In the genomic region with DNA sequence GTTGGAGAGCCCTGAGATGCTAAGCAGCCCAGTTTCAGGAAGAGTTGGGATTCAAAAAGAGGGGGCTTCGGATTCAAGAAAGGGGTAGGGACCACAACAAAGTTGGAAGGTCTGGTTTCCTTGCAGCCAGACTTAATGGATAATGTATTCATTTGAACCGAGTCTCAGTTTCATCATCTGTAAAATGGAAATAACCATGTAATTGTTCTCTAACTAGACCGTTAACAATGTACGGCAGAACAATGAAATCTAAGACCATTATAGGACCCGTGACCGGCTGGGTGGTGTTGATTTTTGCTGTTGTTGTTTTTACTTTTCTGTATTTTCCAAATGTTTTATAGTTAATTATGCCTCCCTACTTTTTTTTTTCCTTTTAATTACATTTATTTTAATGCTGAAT, we compare ENCODE assay signal across 20 cellular contexts. TPM values are rescaled to one million over a fixed set of nuclear protein-coding genes. Genes with fewer than 3 reads are reported as not detected.
DNase-seq lines count a peak whose midpoint lies in the region; ATAC-seq, FAIRE-seq and TF ChIP-seq lines count a peak whose summit lies in the region.
"Had no signal": no experiment of that assay in that cellular context is flagged by ENCODE, and none has a peak within 500 bp of the region (broad histone marks: within the 10 kb centered on the region; RNA-seq: fewer than 3 reads in every experiment).

No MANE protein-coding gene starts in this region.

- H3K4me3 ChIP-seq in Caco-2 (ENCODE audit: low read depth, low read length) (no peak overlapping the region), K562 (no peak overlapping the region), neural progenitor cell (no peak overlapping the region), psoas muscle (no peak overlapping the region)

- TF ChIP-seq RAD21 in K562 (CRISPR knock-in tag; conservative IDR thresholded peaks at IDR 0.05 in 1 of 2, IDR thresholded peaks at IDR 0.05 in 1 of 2) = no peak

- peaks cover 28% of the 10 kb centered on the region for H3K4me1 Mint-ChIP-seq in activated CD4-positive, alpha-beta T cell treated with anti-CD3 and anti-CD28 coated beads, Interleukin-2, amount 10 ng/mL, durations not matched to agents 7 days and 5 days
- peaks cover 29% of the 10 kb centered on the region for H3K4me1 Mint-ChIP-seq in Caco-2 (ENCODE audit: low read depth, unreplicated experiment)
- no peaks in the 10 kb centered on the region for H3K4me1 Mint-ChIP-seq in neural progenitor cell

- WGBS in K562 (ENCODE audit: insufficient coverage, low coverage, missing lambda C conversion rate) = 92% methylated on average over 6 of the region's 6 CpGs
- 65 to 69% (median 68%) methylated on average over 6 of the region's 6 CpGs for WGBS in psoas muscle, 3 donors

- POLR2A ChIA-PET in activated CD4-positive, alpha-beta T cell treated with anti-CD3 and anti-CD28 coated beads, Interleukin-2, amount 10 ng/mL, durations not matched to agents 7 days and 5 days (lab: Charles Lee) = no interaction called here
- POLR2A ChIA-PET in Caco-2 (lab: Charles Lee) (no interaction called here), K562 (lab: Yijun Ruan, JAX) (interaction anchor here (5.7 kb wide), 1 partner anchor 18 kb away, joined by 86 read pairs; the partner anchor contains the start of gene RAB6A)

- in situ Hi-C loops in K562 (cut with MboI) = no loop called here

- peaks cover 31% of the 10 kb centered on the region for H3K4me1 ChIP-seq in Caco-2
- peaks cover 16 to 36% of the 10 kb centered on the region in 2 experiments for H3K4me1 ChIP-seq in K562 (replicated peaks in 1 of 2; ENCODE audit: control insufficient read depth in 2 of 2, insufficient read depth in 2 of 2, low read length in 2 of 2)
- no peaks in the 10 kb centered on the region for H3K4me1 ChIP-seq in neural progenitor cell
- H3K4me1 ChIP-seq in psoas muscle = peaks cover 5% of the 10 kb centered on the region

- no peaks in the 10 kb centered on the region for H3K9me3 ChIP-seq in Caco-2
- H3K9me3 ChIP-seq in K562 (replicated peaks; ENCODE audit: control insufficient read depth, insufficient read depth, low read depth, low read length) = no peaks in the 10 kb centered on the region; the same call in 1 of the 2 replicates
- H3K9me3 ChIP-seq in neural progenitor cell (ENCODE audit: low read depth) = no peaks in the 10 kb centered on the region
- no peaks in the 10 kb centered on the region for H3K9me3 ChIP-seq in psoas muscle

- no peak for ATAC-seq in K562
- ATAC-seq in HG02798 (IDR thresholded peaks at IDR 0.05; ENCODE audit: poor library complexity, unreplicated experiment) = no peak
- no peak for ATAC-seq in psoas muscle
- ATAC-seq in GM19463 (IDR thresholded peaks at IDR 0.05; ENCODE audit: unreplicated experiment) = no peak
- ATAC-seq: PC-3 had no signal

- no peak overlapping the region for H3K4me3 Mint-ChIP-seq in activated CD4-positive, alpha-beta T cell treated with anti-CD3 and anti-CD28 coated beads, Interleukin-2, amount 10 ng/mL, durations not matched to agents 7 days and 5 days
- H3K4me3 Mint-ChIP-seq in Caco-2 (ENCODE audit: unreplicated experiment) (no peak overlapping the region), neural progenitor cell (peak overlapping the region; percentile 10)
- H3K4me3 Mint-ChIP-seq: HFFc6 had no signal

- intact Hi-C loops in Caco-2 (cut with micrococcal nuclease; ENCODE audit: unreplicated experiment) (no loop called here), K562 (cut with micrococcal nuclease) (loop anchor here (10.0 kb wide), 1 partner anchor 153 kb away; no protein-coding TSS in a partner anchor), psoas muscle (cut with DNase I) (no loop called here)

- H3F3A ChIP-seq in neural progenitor cell (ENCODE audit: low read depth) = peaks cover 27% of the 10 kb centered on the region

- peak overlapping the region; percentile 62 for H3K27ac Mint-ChIP-seq in activated CD4-positive, alpha-beta T cell treated with anti-CD3 and anti-CD28 coated beads, Interleukin-2, amount 10 ng/mL, durations not matched to agents 7 days and 5 days
- H3K27ac Mint-ChIP-seq in Caco-2 (ENCODE audit: unreplicated experiment) (peak overlapping the region; percentile 10), neural progenitor cell (peak overlapping the region; percentile 8)
- H3K27ac Mint-ChIP-seq: B cell had no signal

- H4K20me1 ChIP-seq in K562 (replicated peaks; ENCODE audit: control insufficient read depth, insufficient read depth, low read length) (no peaks in the 10 kb centered on the region), neural progenitor cell (ENCODE audit: low read depth) (no peaks in the 10 kb centered on the region)

- H3K27ac ChIP-seq in K562 (ENCODE audit: extremely low read depth, low read depth, low read length) = peak overlapping the region; percentile 97; the same call in 1 of the 3 replicates
- H3K27ac ChIP-seq in neural progenitor cell = no peak overlapping the region
- no peak overlapping the region for H3K27ac ChIP-seq in psoas muscle

- no peak for TF ChIP-seq POLR2A in K562 (conservative IDR thresholded peaks at IDR 0.05)

- no peak for TF ChIP-seq EP300 in K562 (IDR thresholded peaks at IDR 0.05; ENCODE audit: low read length)

- H3K9me3 Mint-ChIP-seq in activated CD4-positive, alpha-beta T cell treated with anti-CD3 and anti-CD28 coated beads, Interleukin-2, amount 10 ng/mL, durations not matched to agents 7 days and 5 days = no peaks in the 10 kb centered on the region
- H3K9me3 Mint-ChIP-seq in Caco-2 (ENCODE audit: unreplicated experiment) (no peaks in the 10 kb centered on the region), neural progenitor cell (no peaks in the 10 kb centered on the region)
- H3K9me3 Mint-ChIP-seq: HFFc6, IgD-negative memory B cell had no signal

- H3K4me2 ChIP-seq in K562 (ENCODE audit: insufficient read depth, low read length) (no peak overlapping the region), neural progenitor cell (no peak overlapping the region)

- DNase-seq in activated CD4-positive, alpha-beta T cell treated with anti-CD3 and anti-CD28 coated beads, Interleukin-2, amount 10 ng/mL, durations not matched to agents 7 days and 5 days = no peak
- DNase-seq in activated CD4-positive, alpha-beta T cell treated with anti-CD3 and anti-CD28 coated beads for 4 hours = no peak
- DNase-seq in Caco-2 (no peak), K562 (ENCODE audit: extremely low read depth in 1 of 4, low spot score in 3 of 4) (no peak), neural progenitor cell (ENCODE audit: low spot score) (no peak), psoas muscle (no peak)
- DNase-seq: H7, HFFc6, Kasumi-1, NCI-H1092 treated with DMSO at 0.1 percent for 48 hours, NCI-H146, NCI-H2029 treated with DMSO at 0.1 percent for 48 hours, NCI-H2171, NCI-H526, PC-3 had no signal

- CTCF ChIA-PET in activated CD4-positive, alpha-beta T cell treated with anti-CD3 and anti-CD28 coated beads, Interleukin-2, amount 10 ng/mL, durations not matched to agents 7 days and 5 days (lab: Charles Lee) = interaction anchor here (0.6 to 5.9 kb wide), 2 partner anchors 17 to 677 kb away, joined by 3 to 70 read pairs; partner anchors contain the start of gene RAB6A
- CTCF ChIA-PET in Caco-2 (lab: Charles Lee) = no interaction called here
- CTCF ChIA-PET in K562 (lab: Yijun Ruan, JAX; ENCODE audit: low intra/inter-chr PET ratio) = no interaction called here

- H3K27me3 Mint-ChIP-seq in activated CD4-positive, alpha-beta T cell treated with anti-CD3 and anti-CD28 coated beads, Interleukin-2, amount 10 ng/mL, durations not matched to agents 7 days and 5 days = no peaks in the 10 kb centered on the region
- H3K27me3 Mint-ChIP-seq in Caco-2 (ENCODE audit: insufficient read depth, unreplicated experiment) = no peaks in the 10 kb centered on the region
- H3K27me3 Mint-ChIP-seq in neural progenitor cell (ENCODE audit: insufficient read depth, low read depth) = peaks cover 6% of the 10 kb centered on the region
- H3K27me3 Mint-ChIP-seq: IgD-negative memory B cell had no signal

- H3K36me3 ChIP-seq in Caco-2 (ENCODE audit: control insufficient read depth, insufficient read depth, low read length) = no peaks in the 10 kb centered on the region
- H3K36me3 ChIP-seq in K562 (ENCODE audit: control insufficient read depth, insufficient read depth, low read length) = no peaks in the 10 kb centered on the region
- H3K36me3 ChIP-seq in neural progenitor cell = no peaks in the 10 kb centered on the region
- no peaks in the 10 kb centered on the region for H3K36me3 ChIP-seq in psoas muscle (ENCODE audit: insufficient read depth in 1 of 2, low read depth in 1 of 2)

- H3K36me3 Mint-ChIP-seq in activated CD4-positive, alpha-beta T cell treated with anti-CD3 and anti-CD28 coated beads, Interleukin-2, amount 10 ng/mL, durations not matched to agents 7 days and 5 days (ENCODE audit: low read depth) = no peaks in the 10 kb centered on the region
- H3K36me3 Mint-ChIP-seq in Caco-2 (ENCODE audit: insufficient read depth, unreplicated experiment) (peaks cover 24% of the 10 kb centered on the region), neural progenitor cell (no peaks in the 10 kb centered on the region)
- H3K36me3 Mint-ChIP-seq: IgD-negative memory B cell had no signal

- H3K79me2 ChIP-seq in K562 (ENCODE audit: control insufficient read depth, insufficient read depth, low read length) (no peaks in the 10 kb centered on the region), neural progenitor cell (ENCODE audit: low read depth) (no peaks in the 10 kb centered on the region)

- H3K27me3 ChIP-seq in Caco-2 (replicated peaks; ENCODE audit: control insufficient read depth, insufficient read depth, low read length) (no peaks in the 10 kb centered on the region), K562 (ENCODE audit: control insufficient read depth in 2 of 2, insufficient read depth in 2 of 2, low read length in 2 of 2) (no peaks in the 10 kb centered on the region), neural progenitor cell (no peaks in the 10 kb centered on the region), psoas muscle (ENCODE audit: insufficient read depth in 3 of 3, low read length in 2 of 3) (no peaks in the 10 kb centered on the region)

- no TSS peak for BruUV-seq in Caco-2 (replicated peaks; lab: Mats Ljungman, UMichigan)
- no TSS peak for BruUV-seq in K562 (replicated peaks; lab: Mats Ljungman, UMichigan)

- no peaks in the 10 kb centered on the region for H3K9me1 ChIP-seq in K562 (ENCODE audit: control insufficient read depth, insufficient read depth, low read length)

- FAIRE-seq in K562 (lab: Jason Lieb, UNC) = no peak
- FAIRE-seq: HTR-8/SVneo had no signal

- H2AFZ ChIP-seq in K562 (ENCODE audit: low read depth, low read length) = peak overlapping the region; percentile 71
- no peak overlapping the region for H2AFZ ChIP-seq in neural progenitor cell (replicated peaks)

- H3K9ac ChIP-seq in K562 (ENCODE audit: insufficient read depth in 1 of 2, low read depth in 2 of 2, low read length in 2 of 2) = no peak overlapping the region; a peak in 1 of 4 replicates
- H3K9ac ChIP-seq in neural progenitor cell = no peak overlapping the region

- TF ChIP-seq CTCF in Caco-2 (IDR thresholded peaks at IDR 0.05; ENCODE audit: insufficient read depth in 1 of 2, low read depth in 1 of 2, low read length in 1 of 2, severe bottlenecking in 1 of 2, unreplicated experiment in 1 of 2) (no peak), K562 (IDR thresholded peaks at IDR 0.05 in 2 of 3, conservative IDR thresholded peaks at IDR 0.05 in 1 of 3; ENCODE audit: insufficient read depth in 2 of 3, low read depth in 1 of 3, low read length in 3 of 3) (no peak), neural progenitor cell (IDR thresholded peaks at IDR 0.05) (no peak), psoas muscle (IDR thresholded peaks at IDR 0.05) (no peak)

RNA-seq across cellular contexts. Expression of gene MRPL48, which starts 6.4 kb away (rescaled TPM):
- total RNA-seq in activated CD4-positive, alpha-beta T cell treated with anti-CD3 and anti-CD28 coated beads, Interleukin-2, amount 10 ng/mL, durations not matched to agents 7 days and 5 days = 10 to 100 TPM; 50.5 to 50.9 TPM
- total RNA-seq in Caco-2 (2022) = 111 and 113 TPM in 2 replicates
- total RNA-seq in K562 (2011; cell fraction: chromatin; rRNA removed; ENCODE audit: low replicate concordance) = 47.1 and 66.4 TPM in 2 replicates
- 27.8 and 30.0 TPM in 2 replicates for total RNA-seq in K562 (2011; cell fraction: nucleolus; rRNA removed)
- total RNA-seq in K562 (2011; cell fraction: nucleoplasm; rRNA removed) = 47.8 and 65.0 TPM in 2 replicates
- 87.2 and 98.6 TPM in 2 replicates for total RNA-seq in K562 (2014; rRNA removed)
- total RNA-seq in K562 (2014; rRNA removed; fragmentation: Illumina TruSeq; extraction: Trizol) = 102 and 104 TPM in 2 replicates
- total RNA-seq in K562 (2015; rRNA removed; fragmentation: Illumina TruSeq; extraction: Trizol) = 102 and 118 TPM in 2 replicates
- total RNA-seq in K562 (2021) = 66.0 and 81.9 TPM in 2 replicates
- 126 and 130 TPM in 2 replicates for polyA plus RNA-seq in K562 (2011; rRNA removed)
- polyA plus RNA-seq in K562 (2011; cell fraction: cytosol; rRNA removed) = 27.7 and 54.8 TPM in 2 replicates
- polyA plus RNA-seq in K562 (2011; cell fraction: nucleus; rRNA removed) = 30.0 and 56.5 TPM in 2 replicates
- polyA plus RNA-seq in K562 (2012) = 93.8 and 140 TPM in 2 replicates
- polyA plus RNA-seq in K562 (2014; fragmentation: Illumina TruSeq; extraction: Trizol) = 68.5 and 75.0 TPM in 2 replicates
- polyA plus RNA-seq in K562 (2014; fragmentation: Nextera tagmentation; extraction: Ambion mirVana) = 100 to 1,000 TPM; 216 to 237 TPM
- 67.2 and 79.2 TPM in 2 replicates for polyA plus RNA-seq in K562 (2014; rRNA removed)
- polyA minus RNA-seq in K562 (2011; rRNA and poly(A)+ RNA removed) = 63.0 and 72.5 TPM in 2 replicates
- polyA minus RNA-seq in K562 (2011; cell fraction: cytosol; rRNA and poly(A)+ RNA removed) = 23.1 and 25.8 TPM in 2 replicates
- polyA minus RNA-seq in K562 (2011; cell fraction: nucleus; rRNA and poly(A)+ RNA removed) = 11.6 and 21.1 TPM in 2 replicates
- total RNA-seq in neural progenitor cell (ENCODE audit: low replicate concordance) = 21.0 and 27.2 TPM in 2 replicates
- 10 to 100 TPM; 23.8 to 35.2 (median 24.7) TPM for total RNA-seq in psoas muscle
- polyA plus RNA-seq in psoas muscle = 10 to 100 TPM; 26.4 to 31.9 (median 31.5) TPM

RNA-seq across cellular contexts. Expression of gene RAB6A, which starts 20.4 kb away (rescaled TPM):
- 10 to 100 TPM; 82.1 to 83.8 TPM for total RNA-seq in activated CD4-positive, alpha-beta T cell treated with anti-CD3 and anti-CD28 coated beads, Interleukin-2, amount 10 ng/mL, durations not matched to agents 7 days and 5 days
- total RNA-seq in Caco-2 (2022) = 210 and 227 TPM in 2 replicates
- total RNA-seq in K562 (2011; cell fraction: chromatin; rRNA removed; ENCODE audit: low replicate concordance) = 17.2 and 50.1 TPM in 2 replicates
- total RNA-seq in K562 (2011; cell fraction: nucleolus; rRNA removed) = 15.7 and 17.4 TPM in 2 replicates
- 22.2 and 30.5 TPM in 2 replicates for total RNA-seq in K562 (2011; cell fraction: nucleoplasm; rRNA removed)
- 30.0 and 35.8 TPM in 2 replicates for total RNA-seq in K562 (2014; rRNA removed)
- 45.4 and 53.5 TPM in 2 replicates for total RNA-seq in K562 (2014; rRNA removed; fragmentation: Illumina TruSeq; extraction: Trizol)
- total RNA-seq in K562 (2015; rRNA removed; fragmentation: Illumina TruSeq; extraction: Trizol) = 39.6 and 45.7 TPM in 2 replicates
- 70.8 and 77.2 TPM in 2 replicates for total RNA-seq in K562 (2021)
- polyA plus RNA-seq in K562 (2011; rRNA removed) = 74.7 and 95.3 TPM in 2 replicates
- 35.5 and 36.2 TPM in 2 replicates for polyA plus RNA-seq in K562 (2011; cell fraction: cytosol; rRNA removed)
- polyA plus RNA-seq in K562 (2011; cell fraction: nucleus; rRNA removed) = 21.9 and 32.9 TPM in 2 replicates
- polyA plus RNA-seq in K562 (2012) = 55.5 and 74.0 TPM in 2 replicates
- polyA plus RNA-seq in K562 (2014; fragmentation: Illumina TruSeq; extraction: Trizol) = 60.2 and 67.9 TPM in 2 replicates
- polyA plus RNA-seq in K562 (2014; fragmentation: Nextera tagmentation; extraction: Ambion mirVana) = 10 to 100 TPM; 14.0 to 15.7 TPM
- 33.6 and 41.4 TPM in 2 replicates for polyA plus RNA-seq in K562 (2014; rRNA removed)
- polyA minus RNA-seq in K562 (2011; rRNA and poly(A)+ RNA removed) = 200 and 246 TPM in 2 replicates
- polyA minus RNA-seq in K562 (2011; cell fraction: cytosol; rRNA and poly(A)+ RNA removed) = 47.0 and 60.7 TPM in 2 replicates
- 12.4 and 26.5 TPM in 2 replicates for polyA minus RNA-seq in K562 (2011; cell fraction: nucleus; rRNA and poly(A)+ RNA removed)
- total RNA-seq in neural progenitor cell (ENCODE audit: low replicate concordance) = 54.7 and 58.7 TPM in 2 replicates
- 10 to 100 TPM; 74.9 to 88.2 (median 86.9) TPM for total RNA-seq in psoas muscle
- polyA plus RNA-seq in psoas muscle = 100 to 1,000 TPM in 1 of 3 donors, 10 to 100 TPM in 2; 49.4 to 117 (median 58.4) TPM

Comparison
In these comparisons a context has a peak if more than half of its experiments do, and no peak if none do; other contexts are left out.
1. H3K27ac Mint-ChIP-seq: peak in every context shown above with its lines; median percentile 62 in activated CD4-positive, alpha-beta T cell treated with anti-CD3 and anti-CD28 coated beads, Interleukin-2, amount 10 ng/mL, durations not matched to agents 7 days and 5 days; 10 in Caco-2; 8 in neural progenitor cell.